Comparison of ENCODE assay signal across 30 cellular contexts in genomic region chr9:136629001-136629878, GRCh38. TPM values are rescaled to one million over a fixed set of nuclear protein-coding genes. Genes with fewer than 3 reads are reported as not detected.
A peak's percentile ranks its signal among the peaks of the same experiment; 100 is the strongest.
DNase-seq lines count a peak whose midpoint lies in the region; ATAC-seq and TF ChIP-seq lines count a peak whose summit lies in the region.
"Had no signal": no experiment of that assay in that cellular context is flagged by ENCODE, and none has a peak within 500 bp of the region (broad histone marks: within the 10 kb centered on the region; RNA-seq: fewer than 3 reads in every experiment).

No MANE protein-coding gene starts in this region.

- DNase-seq in natural killer cell treated with Interleukin-12 subunit alpha and Interleukin-12 subunit beta and Interleukin-15 and Interleukin-18, amount 100 ng/mL, for 72 hours (ENCODE audit: low spot score): peak; percentile 57
- no peak for DNase-seq in natural killer cell
- peak; percentile 74 for DNase-seq in colonic mucosa
- DNase-seq in nephron progenitor cell: peak; percentile 54
- no peak for DNase-seq in foreskin keratinocyte
- no peak for DNase-seq in activated CD8-positive, alpha-beta memory T cell treated with anti-CD3 and anti-CD28 coated beads, Interleukin-2, amount 50 U/mL, for 4 hours
- DNase-seq in Calu3: no peak
- DNase-seq: activated CD4-positive, alpha-beta T cell treated with anti-CD3 and anti-CD28 coated beads, Interleukin-2, amount 50 U/mL, for 1 hour; activated naive CD4-positive, alpha-beta T cell; activated T-cell treated with anti-CD3 and anti-CD28 coated beads, Interleukin-2, amount 50 U/mL, for 48 hours; effector CD8-positive, alpha-beta T cell; erythroblast; H7; heart right ventricle; kidney glomerular epithelial cell; MV-4-11; NCI-H1436 treated with DMSO at 0.1 percent for 48 hours; NK-92 treated with Interleukin-12 subunit alpha and Interleukin-12 subunit beta, amount 100 ng/mL, for 24 hours; PC-3; SIG-M5; stomach; SW 1271; T-helper 9 cell; thyroid gland had no signal

- ATAC-seq in natural killer cell treated with Interleukin-12 subunit alpha and Interleukin-12 subunit beta and Interleukin-15 and Interleukin-18, amount 100 ng/mL, for 72 hours: no peak
- no peak for ATAC-seq in natural killer cell
- ATAC-seq in foreskin keratinocyte: no peak
- no peak for ATAC-seq in HG03280 (IDR thresholded peaks at IDR 0.05; ENCODE audit: unreplicated experiment)
- ATAC-seq: heart right ventricle, PC-3 had no signal

- H3K9me3 Mint-ChIP-seq in natural killer cell treated with Interleukin-12 subunit alpha and Interleukin-12 subunit beta and Interleukin-15 and Interleukin-18, amount 100 ng/mL, for 72 hours: no peaks in the 10 kb centered on the region
- no peaks in the 10 kb centered on the region for H3K9me3 Mint-ChIP-seq in natural killer cell
- H3K9me3 Mint-ChIP-seq in nephron progenitor cell: no peaks in the 10 kb centered on the region
- H3K9me3 Mint-ChIP-seq in Calu3 (ENCODE audit: low read depth, unreplicated experiment): no peaks in the 10 kb centered on the region

- CTCF ChIA-PET in Calu3 (lab: Charles Lee): interaction anchor here (0.7 kb wide), 1 partner anchor 172 kb away, joined by 4 read pairs; no protein-coding TSS in a partner anchor

- no peaks in the 10 kb centered on the region for H3K27me3 ChIP-seq in colonic mucosa
- H3K27me3 ChIP-seq in foreskin keratinocyte: peaks cover 8% of the 10 kb centered on the region
- H3K27me3 ChIP-seq: adrenal gland, thyroid gland had no signal

- H3K4me3 Mint-ChIP-seq in natural killer cell treated with Interleukin-12 subunit alpha and Interleukin-12 subunit beta and Interleukin-15 and Interleukin-18, amount 100 ng/mL, for 72 hours: no peak overlapping the region
- H3K4me3 Mint-ChIP-seq in natural killer cell (no peak overlapping the region), nephron progenitor cell (no peak overlapping the region), Calu3 (ENCODE audit: low read depth, unreplicated experiment) (no peak overlapping the region)
- H3K4me3 Mint-ChIP-seq: brain had no signal

- H3K27ac ChIP-seq in colonic mucosa (no peak overlapping the region), foreskin keratinocyte (no peak overlapping the region)
- H3K27ac ChIP-seq: adrenal gland, heart right ventricle, prostate gland, stomach, thyroid gland had no signal

- H3K9ac ChIP-seq in colonic mucosa (ENCODE audit: low read depth in 2 of 2, low read length in 2 of 2): peak overlapping the region in 1 of 2 donors; percentile 12

- peaks cover 0 to 2% of the 10 kb centered on the region in 2 donors for H3K27me3 Mint-ChIP-seq in natural killer cell treated with Interleukin-12 subunit alpha and Interleukin-12 subunit beta and Interleukin-15 and Interleukin-18, amount 100 ng/mL, for 72 hours
- H3K27me3 Mint-ChIP-seq in natural killer cell (ENCODE audit: low read depth in 2 of 2) (peaks cover 0 to 3% of the 10 kb centered on the region in 2 donors), nephron progenitor cell (ENCODE audit: low read depth, poor library complexity) (peaks cover 3% of the 10 kb centered on the region), Calu3 (ENCODE audit: unreplicated experiment) (peaks cover 2% of the 10 kb centered on the region)
- H3K27me3 Mint-ChIP-seq: brain had no signal

- H3K27ac Mint-ChIP-seq in natural killer cell treated with Interleukin-12 subunit alpha and Interleukin-12 subunit beta and Interleukin-15 and Interleukin-18, amount 100 ng/mL, for 72 hours: no peak overlapping the region
- H3K27ac Mint-ChIP-seq in natural killer cell: peak overlapping the region in 1 of 2 donors; percentile 51
- H3K27ac Mint-ChIP-seq in nephron progenitor cell: no peak overlapping the region
- no peak overlapping the region for H3K27ac Mint-ChIP-seq in Calu3 (ENCODE audit: unreplicated experiment)

- H3K36me3 Mint-ChIP-seq in natural killer cell treated with Interleukin-12 subunit alpha and Interleukin-12 subunit beta and Interleukin-15 and Interleukin-18, amount 100 ng/mL, for 72 hours: no peaks in the 10 kb centered on the region
- no peaks in the 10 kb centered on the region for H3K36me3 Mint-ChIP-seq in natural killer cell
- H3K36me3 Mint-ChIP-seq in nephron progenitor cell (ENCODE audit: low read depth): no peaks in the 10 kb centered on the region
- H3K36me3 Mint-ChIP-seq in Calu3 (ENCODE audit: insufficient read depth, unreplicated experiment): no peaks in the 10 kb centered on the region
- H3K36me3 Mint-ChIP-seq: brain had no signal

- H3K4me1 Mint-ChIP-seq in natural killer cell treated with Interleukin-12 subunit alpha and Interleukin-12 subunit beta and Interleukin-15 and Interleukin-18, amount 100 ng/mL, for 72 hours (ENCODE audit: low read depth in 2 of 2): peaks cover 0 to 11% of the 10 kb centered on the region in 2 donors
- H3K4me1 Mint-ChIP-seq in natural killer cell: peaks cover 0 to 14% of the 10 kb centered on the region in 2 donors
- peaks cover 21% of the 10 kb centered on the region for H3K4me1 Mint-ChIP-seq in nephron progenitor cell
- H3K4me1 Mint-ChIP-seq in Calu3 (ENCODE audit: low read depth, unreplicated experiment): no peaks in the 10 kb centered on the region

- no peak overlapping the region for H3K4me3 ChIP-seq in colonic mucosa
- H3K4me3 ChIP-seq: A549, adrenal gland, heart right ventricle, prostate gland, stomach, thyroid gland had no signal

- intact Hi-C loops in natural killer cell (cut with micrococcal nuclease) (no loop called here), colonic mucosa (cut with DNase I) (loop anchor here (10.0 kb wide), 1 partner anchor 84 kb away; the partner anchor contains the start of gene NOTCH1), Calu3 (cut with micrococcal nuclease; ENCODE audit: unreplicated experiment) (no loop called here)

- H3K9me3 ChIP-seq in colonic mucosa: no peaks in the 10 kb centered on the region
- H3K9me3 ChIP-seq: A549, adrenal gland, heart right ventricle, neutrophil, prostate gland, stomach, thyroid gland had no signal

- H3K36me3 ChIP-seq in colonic mucosa: no peaks in the 10 kb centered on the region
- H3K36me3 ChIP-seq: adrenal gland, heart right ventricle, neutrophil, prostate gland, stomach, thyroid gland had no signal

- BruUV-seq in Calu3 (replicated peaks; lab: Mats Ljungman, UMichigan): no TSS peak

- H3K4me1 ChIP-seq in colonic mucosa: peaks cover 30% of the 10 kb centered on the region
- peaks cover 16% of the 10 kb centered on the region for H3K4me1 ChIP-seq in foreskin keratinocyte

- TF ChIP-seq CTCF in natural killer cell (IDR thresholded peaks at IDR 0.05): no peak
- TF ChIP-seq CTCF in colonic mucosa (IDR thresholded peaks at IDR 0.05): no peak
- no peak for TF ChIP-seq CTCF in nephron progenitor cell (IDR thresholded peaks at IDR 0.05)
- no peak for TF ChIP-seq CTCF in foreskin keratinocyte (conservative IDR thresholded peaks at IDR 0.05)
- no peak for TF ChIP-seq CTCF in Calu3 (IDR thresholded peaks at IDR 0.05; ENCODE audit: unreplicated experiment)

RNA-seq across cellular contexts. Expression of gene EGFL7, which starts 33.5 kb away (rescaled TPM):
- under 1 TPM; 0.36 to 0.52 TPM for total RNA-seq in natural killer cell treated with Interleukin-12 subunit alpha and Interleukin-12 subunit beta and Interleukin-15 and Interleukin-18, amount 100 ng/mL, for 72 hours
- under 1 TPM; 0.28 to 0.47 (median 0.29) TPM for total RNA-seq in natural killer cell
- 10 to 100 TPM; 17.3 to 28.4 TPM for total RNA-seq in colonic mucosa
- 14.7 and 16.4 TPM in 2 replicates for total RNA-seq in foreskin keratinocyte
- 19.5 and 25.1 TPM in 2 replicates for polyA plus RNA-seq in foreskin keratinocyte
- total RNA-seq in Calu3 (2022): 1.2 and 1.3 TPM in 2 replicates

RNA-seq across cellular contexts. Expression of gene AGPAT2, which starts 58.0 kb away (rescaled TPM):
- total RNA-seq in natural killer cell treated with Interleukin-12 subunit alpha and Interleukin-12 subunit beta and Interleukin-15 and Interleukin-18, amount 100 ng/mL, for 72 hours: 1 to 10 TPM; 6.1 to 8.9 TPM
- total RNA-seq in natural killer cell (10 to 100 TPM; 10.3 to 19.4 (median 12.0) TPM), colonic mucosa (100 to 1,000 TPM; 197 to 372 TPM), foreskin keratinocyte (38.1 and 41.9 TPM in 2 replicates), Calu3 (2022) (40.4 and 45.4 TPM in 2 replicates)
- polyA plus RNA-seq in foreskin keratinocyte: 61.5 and 75.3 TPM in 2 replicates

Comparison
In these comparisons a context has a peak if more than half of its experiments do, and no peak if none do; other contexts are left out.
1. DNase-seq: peak in natural killer cell treated with Interleukin-12 subunit alpha and Interleukin-12 subunit beta and Interleukin-15 and Interleukin-18, amount 100 ng/mL, for 72 hours (single experiment), colonic mucosa (single experiment) and nephron progenitor cell (single experiment); none in natural killer cell (single experiment), foreskin keratinocyte (0 of 2), activated CD8-positive, alpha-beta memory T cell treated with anti-CD3 and anti-CD28 coated beads, Interleukin-2, amount 50 U/mL, for 4 hours (single experiment) and Calu3 (single experiment).